Comparison of ENCODE assay signal across 29 cellular contexts in the genomic region with DNA sequence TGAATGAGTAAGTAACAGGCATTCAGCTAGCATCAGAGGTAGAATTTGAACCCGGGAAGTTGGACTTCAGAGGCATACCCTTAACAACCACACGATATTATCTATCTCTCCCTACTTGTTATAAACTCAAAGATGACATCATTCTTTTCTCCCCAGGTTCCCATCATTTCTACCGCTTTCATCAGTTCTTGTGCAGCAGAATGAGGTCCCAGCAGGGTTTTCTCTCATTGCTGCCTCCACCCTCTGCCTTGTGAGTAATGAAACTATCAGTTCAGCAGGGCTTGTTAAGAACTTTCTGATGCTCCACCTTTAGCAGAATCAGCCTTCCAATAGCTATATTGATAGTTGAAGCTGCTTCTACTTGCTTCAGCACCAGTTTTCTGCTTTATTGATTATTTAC.
"Had no signal": no experiment of that assay in that cellular context is flagged by ENCODE, and none has a peak within 500 bp of the region (broad histone marks: within the 10 kb centered on the region; RNA-seq: fewer than 3 reads in every experiment).

No MANE protein-coding gene starts in this region.

- H3K27me3 ChIP-seq: esophagus muscularis mucosa, gastrocnemius medialis, left lung, thyroid gland, upper lobe of left lung had no signal

- H3K36me3 Mint-ChIP-seq: activated CD4-positive, alpha-beta memory T cell treated with anti-CD3 and anti-CD28 coated beads for 36 hours; activated naive CD4-positive, alpha-beta T cell treated with anti-CD3 and anti-CD28 coated beads, Interleukin-2, amount 10 ng/mL, durations not matched to agents 7 days and 5 days; activated naive CD8-positive, alpha-beta T cell treated with anti-CD3 and anti-CD28 coated beads, Interleukin-2, amount 10 ng/mL, durations not matched to agents 7 days and 5 days; natural killer cell; stimulated activated memory B cell treated with anti-CD40 and anti-IgM and Interleukin-4, amounts not matched to agents 10 μg/mL and 1 μg/mL and 100 μg/mL, for 72 hours had no signal

- FAIRE-seq: astrocyte, islet of Langerhans, small intestine had no signal

- H3K4me1 ChIP-seq: esophagus muscularis mucosa, gastrocnemius medialis, left lung, lower lobe of right lung, thyroid gland, upper lobe of left lung had no signal

- H3K27me3 Mint-ChIP-seq: activated CD4-positive, alpha-beta memory T cell treated with anti-CD3 and anti-CD28 coated beads for 36 hours; activated CD4-positive, alpha-beta T cell treated with anti-CD3 and anti-CD28 coated beads, Interleukin-2, amount 10 ng/mL, durations not matched to agents 24 days and 14 days; activated naive CD4-positive, alpha-beta T cell treated with anti-CD3 and anti-CD28 coated beads, Interleukin-2, amount 10 ng/mL, durations not matched to agents 7 days and 5 days; activated naive CD8-positive, alpha-beta T cell treated with anti-CD3 and anti-CD28 coated beads, Interleukin-2, amount 10 ng/mL, durations not matched to agents 7 days and 5 days; stimulated activated naive CD8-positive, alpha-beta T cell treated with anti-CD3 and anti-CD28 coated beads, Interleukin-15, amount 100 ng/mL, for 72 hours had no signal

- H3K27ac ChIP-seq: esophagus muscularis mucosa, gastrocnemius medialis, left lung, lower lobe of right lung, thyroid gland, upper lobe of left lung had no signal

- H3K4me3 ChIP-seq: esophagus muscularis mucosa, gastrocnemius medialis, left lung, lower lobe of right lung, thyroid gland, upper lobe of left lung had no signal

- ATAC-seq: activated T-cell treated with anti-CD3 and anti-CD28 coated beads, Interleukin-2, amount 50 U/mL, for 4 hours; gastrocnemius medialis; left lung; lower lobe of right lung; natural killer cell; sciatic nerve; stimulated activated memory B cell treated with anti-CD40 and anti-IgM and Interleukin-4, amounts not matched to agents 10 μg/mL and 1 μg/mL and 100 μg/mL, for 72 hours; stimulated activated naive CD8-positive, alpha-beta T cell treated with anti-CD3 and anti-CD28 coated beads, Interleukin-15, amount 100 ng/mL, for 72 hours; T-helper 17 cell had no signal

- H3K9me3 Mint-ChIP-seq: activated CD4-positive, alpha-beta memory T cell treated with anti-CD3 and anti-CD28 coated beads for 36 hours; activated CD4-positive, alpha-beta T cell treated with anti-CD3 and anti-CD28 coated beads, Interleukin-2, amount 10 ng/mL, durations not matched to agents 24 days and 14 days; activated naive CD4-positive, alpha-beta T cell treated with anti-CD3 and anti-CD28 coated beads, Interleukin-2, amount 10 ng/mL, durations not matched to agents 7 days and 5 days; activated naive CD8-positive, alpha-beta T cell treated with anti-CD3 and anti-CD28 coated beads, Interleukin-2, amount 10 ng/mL, durations not matched to agents 7 days and 5 days; activated T-cell treated with anti-CD3 and anti-CD28 coated beads, Interleukin-2, amount 50 U/mL, for 4 hours; activated T-helper 2 cell treated with anti-CD3 and anti-CD28 coated beads, Interferon-gamma antibody, Interleukin-2, Interleukin-4, amounts not matched to agents 10 μg/mL and 5 μg/mL and 100 μg/mL, durations not matched to agents 14 hours and 24 hours and 36 hours; endodermal cell; natural killer cell; stimulated activated memory B cell treated with anti-CD40 and anti-IgM and Interleukin-4, amounts not matched to agents 10 μg/mL and 1 μg/mL and 100 μg/mL, for 72 hours had no signal

- H3K4me1 Mint-ChIP-seq: activated CD4-positive, alpha-beta T cell treated with anti-CD3 and anti-CD28 coated beads, Interleukin-2, amount 10 ng/mL, durations not matched to agents 24 days and 14 days; activated naive CD4-positive, alpha-beta T cell treated with anti-CD3 and anti-CD28 coated beads, Interleukin-2, amount 10 ng/mL, durations not matched to agents 7 days and 5 days; activated naive CD8-positive, alpha-beta T cell treated with anti-CD3 and anti-CD28 coated beads, Interleukin-2, amount 10 ng/mL, durations not matched to agents 7 days and 5 days; endodermal cell; natural killer cell; stimulated activated memory B cell treated with anti-CD40 and anti-IgM and Interleukin-4, amounts not matched to agents 10 μg/mL and 1 μg/mL and 100 μg/mL, for 72 hours; T-helper 17 cell had no signal

- H3K36me3 ChIP-seq: esophagus muscularis mucosa, gastrocnemius medialis, left lung, lower lobe of right lung, thyroid gland, upper lobe of left lung had no signal

- H3K4me3 Mint-ChIP-seq: activated CD4-positive, alpha-beta memory T cell treated with anti-CD3 and anti-CD28 coated beads for 36 hours; activated CD4-positive, alpha-beta T cell treated with anti-CD3 and anti-CD28 coated beads, Interleukin-2, amount 10 ng/mL, durations not matched to agents 24 days and 14 days; activated naive CD4-positive, alpha-beta T cell treated with anti-CD3 and anti-CD28 coated beads, Interleukin-2, amount 10 ng/mL, durations not matched to agents 7 days and 5 days; activated naive CD8-positive, alpha-beta T cell treated with anti-CD3 and anti-CD28 coated beads, Interleukin-2, amount 10 ng/mL, durations not matched to agents 7 days and 5 days; activated T-cell treated with anti-CD3 and anti-CD28 coated beads, Interleukin-2, amount 50 U/mL, for 4 hours; endodermal cell; natural killer cell; stimulated activated memory B cell treated with anti-CD40 and anti-IgM and Interleukin-4, amounts not matched to agents 10 μg/mL and 1 μg/mL and 100 μg/mL, for 72 hours; stimulated activated naive CD8-positive, alpha-beta T cell treated with anti-CD3 and anti-CD28 coated beads, Interleukin-15, amount 100 ng/mL, for 72 hours; T-helper 17 cell had no signal

- H3K27ac Mint-ChIP-seq: activated CD4-positive, alpha-beta memory T cell treated with anti-CD3 and anti-CD28 coated beads for 36 hours; activated CD4-positive, alpha-beta T cell treated with anti-CD3 and anti-CD28 coated beads, Interleukin-2, amount 10 ng/mL, durations not matched to agents 24 days and 14 days; activated naive CD4-positive, alpha-beta T cell treated with anti-CD3 and anti-CD28 coated beads, Interleukin-2, amount 10 ng/mL, durations not matched to agents 7 days and 5 days; activated naive CD8-positive, alpha-beta T cell treated with anti-CD3 and anti-CD28 coated beads, Interleukin-2, amount 10 ng/mL, durations not matched to agents 7 days and 5 days; activated T-helper 2 cell treated with anti-CD3 and anti-CD28 coated beads, Interferon-gamma antibody, Interleukin-2, Interleukin-4, amounts not matched to agents 10 μg/mL and 5 μg/mL and 100 μg/mL, durations not matched to agents 14 hours and 24 hours and 36 hours; endodermal cell; natural killer cell; stimulated activated memory B cell treated with anti-CD40 and anti-IgM and Interleukin-4, amounts not matched to agents 10 μg/mL and 1 μg/mL and 100 μg/mL, for 72 hours; T-helper 17 cell had no signal

- H3K9me3 ChIP-seq: esophagus muscularis mucosa, gastrocnemius medialis, left lung, lower lobe of right lung, thyroid gland, upper lobe of left lung had no signal

- DNase-seq: activated CD4-positive, alpha-beta memory T cell treated with anti-CD3 and anti-CD28 coated beads for 36 hours; activated CD4-positive, alpha-beta T cell treated with anti-CD3 and anti-CD28 coated beads, Interleukin-2, amount 10 ng/mL, durations not matched to agents 24 days and 14 days; activated CD4-positive, CD25-positive, alpha-beta regulatory T cell treated with anti-CD3 and anti-CD28 coated beads, Interleukin-2, amount 50 U/mL, for 72 hours; activated naive CD4-positive, alpha-beta T cell treated with anti-CD3 and anti-CD28 coated beads, Interleukin-2, amount 10 ng/mL, durations not matched to agents 7 days and 5 days; activated naive CD8-positive, alpha-beta T cell treated with anti-CD3 and anti-CD28 coated beads, Interleukin-2, amount 10 ng/mL, durations not matched to agents 7 days and 5 days; activated T-cell treated with anti-CD3 and anti-CD28 coated beads, Interleukin-2, amount 50 U/mL, for 4 hours; caudate nucleus; endodermal cell; gastrocnemius medialis; glutamatergic neuron; left lung; lower lobe of right lung; mesenchymal stem cell; natural killer cell; small intestine; stimulated activated CD4-positive, alpha-beta T cell treated with anti-CD3 and anti-CD28 coated beads, Interleukin-4, amount 100 ng/mL, for 4 hours; stimulated activated CD8-positive, alpha-beta memory T cell treated with anti-CD3 and anti-CD28 coated beads, Interleukin-4, amount 100 ng/mL, for 48 hours; stimulated activated naive CD8-positive, alpha-beta T cell treated with anti-CD3 and anti-CD28 coated beads, Interleukin-15, amount 100 ng/mL, for 72 hours; SW 1271; T-helper 17 cell; T1000; thyroid gland; upper lobe of left lung had no signal
